Comparison of ENCODE assay signal across 7 cellular contexts in the genomic region with DNA sequence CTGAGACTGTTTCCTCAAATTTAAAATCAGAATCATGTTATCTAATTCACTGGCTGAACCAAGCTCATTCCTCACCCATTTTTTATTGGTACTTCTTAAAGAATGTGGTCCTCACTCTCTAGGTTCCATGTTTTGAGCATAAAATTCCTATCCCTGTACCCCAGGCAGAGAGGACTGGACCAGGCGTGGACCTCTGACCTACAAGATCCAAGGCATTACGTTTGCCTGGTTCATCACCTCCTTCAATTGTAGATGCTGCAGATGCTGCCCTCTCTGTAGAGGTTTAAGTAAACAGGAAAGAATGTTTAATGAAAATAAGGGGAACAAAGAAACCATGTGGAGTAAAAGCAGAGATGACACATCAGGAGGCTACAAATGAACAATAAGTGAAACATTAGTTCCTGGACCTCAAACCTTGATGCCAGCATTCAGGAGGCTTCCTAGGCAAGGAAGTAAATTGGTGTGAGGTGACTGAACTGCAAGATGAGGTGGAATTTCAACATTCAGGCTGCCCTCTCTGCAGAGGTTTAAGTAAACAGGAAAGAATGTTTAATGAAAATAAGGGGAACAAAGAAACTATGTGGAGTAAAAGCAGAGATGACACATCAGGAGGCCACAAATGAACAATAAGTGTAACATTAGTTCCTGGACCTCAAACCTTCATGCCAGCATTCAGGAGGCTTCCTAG.
DNase-seq lines count a peak whose midpoint lies in the region; ATAC-seq and TF ChIP-seq lines count a peak whose summit lies in the region.
"Not testable (repeated sequence)": the region's sequence is repeated elsewhere in the genome, so short reads cannot be mapped to it uniquely, and the experiment has no call there.

No MANE protein-coding gene starts in this region.

- H3K9me3 ChIP-seq in Panc1 (ENCODE audit: control insufficient read depth, insufficient read depth, low read depth, low read length): not testable (repeated sequence)

- H3K4me1 Mint-ChIP-seq in activated CD4-positive, alpha-beta T cell treated with anti-CD3 and anti-CD28 coated beads, Interleukin-2, amount 10 ng/mL, durations not matched to agents 7 days and 5 days: not testable (repeated sequence)

- not testable (repeated sequence) for H3K4me1 ChIP-seq in Panc1 (ENCODE audit: control insufficient read depth, insufficient read depth, low read length)

- H3K36me3 Mint-ChIP-seq in activated CD4-positive, alpha-beta T cell treated with anti-CD3 and anti-CD28 coated beads, Interleukin-2, amount 10 ng/mL, durations not matched to agents 7 days and 5 days (ENCODE audit: low read depth): not testable (repeated sequence)

- not testable (repeated sequence) for H3K9me3 Mint-ChIP-seq in activated CD4-positive, alpha-beta T cell treated with anti-CD3 and anti-CD28 coated beads, Interleukin-2, amount 10 ng/mL, durations not matched to agents 7 days and 5 days

- ATAC-seq in GM18511 (IDR thresholded peaks at IDR 0.05; ENCODE audit: unreplicated experiment) (peak; percentile 36), GM19463 (IDR thresholded peaks at IDR 0.05; ENCODE audit: unreplicated experiment) (peak; percentile 32), HG02642 (IDR thresholded peaks at IDR 0.05; ENCODE audit: poor library complexity, unreplicated experiment) (peak; percentile 41), HG03571 (IDR thresholded peaks at IDR 0.05; ENCODE audit: unreplicated experiment) (peak; percentile 42), Panc1 (peak; percentile 88), esophagus mucosa (peak; percentile 74)

- in situ Hi-C loops in Panc1 (cut with HindIII; ENCODE audit: low pct_unique_long_range_greater_than_20kb, low sequenced_read_pairs): not testable (repeated sequence)

- H3K4me3 Mint-ChIP-seq in activated CD4-positive, alpha-beta T cell treated with anti-CD3 and anti-CD28 coated beads, Interleukin-2, amount 10 ng/mL, durations not matched to agents 7 days and 5 days: not testable (repeated sequence)

- POLR2A ChIA-PET in Panc1 (lab: Charles Lee); activated CD4-positive, alpha-beta T cell treated with anti-CD3 and anti-CD28 coated beads, Interleukin-2, amount 10 ng/mL, durations not matched to agents 7 days and 5 days (lab: Charles Lee): not testable (repeated sequence)

- BruUV-seq in Panc1 (replicated peaks; lab: Mats Ljungman, UMichigan): not testable (repeated sequence)

- not testable (repeated sequence) for H3K27ac ChIP-seq in Panc1 (ENCODE audit: low read length)

- not testable (repeated sequence) for H3K4me3 ChIP-seq in Panc1 (ENCODE audit: low read depth in 2 of 2, low read length in 2 of 2)

- TF ChIP-seq CTCF in Panc1 (IDR thresholded peaks at IDR 0.05): not testable (repeated sequence)

- intact Hi-C loops in Panc1 (cut with micrococcal nuclease; ENCODE audit: unreplicated experiment): not testable (repeated sequence)

- not testable (repeated sequence) for H3K36me3 ChIP-seq in Panc1 (ENCODE audit: control insufficient read depth, insufficient read depth, low read length)

- H3K27me3 Mint-ChIP-seq in activated CD4-positive, alpha-beta T cell treated with anti-CD3 and anti-CD28 coated beads, Interleukin-2, amount 10 ng/mL, durations not matched to agents 7 days and 5 days: not testable (repeated sequence)

- not testable (repeated sequence) for H3K27me3 ChIP-seq in Panc1 (ENCODE audit: control insufficient read depth, insufficient read depth, low read length)

- H3K27ac Mint-ChIP-seq in activated CD4-positive, alpha-beta T cell treated with anti-CD3 and anti-CD28 coated beads, Interleukin-2, amount 10 ng/mL, durations not matched to agents 7 days and 5 days: peak overlapping the region; percentile 64

- not testable (repeated sequence) for DNase-seq in Panc1 (ENCODE audit: low read depth, low spot score); activated CD4-positive, alpha-beta T cell treated with anti-CD3 and anti-CD28 coated beads, Interleukin-2, amount 10 ng/mL, durations not matched to agents 7 days and 5 days

- CTCF ChIA-PET in Panc1 (lab: Charles Lee); activated CD4-positive, alpha-beta T cell treated with anti-CD3 and anti-CD28 coated beads, Interleukin-2, amount 10 ng/mL, durations not matched to agents 7 days and 5 days (lab: Charles Lee): not testable (repeated sequence)

Comparison
In these comparisons a context has a peak if more than half of its experiments do, and no peak if none do; other contexts are left out.
1. ATAC-seq: peak in every context shown above with its lines; median percentile 88 in Panc1; 74 in esophagus mucosa; 42 in HG03571; 41 in HG02642; 36 in GM18511; 32 in GM19463.